Comparison of ENCODE assay signal across 1 cellular context in genomic region chr13:114128348-114128623, GRCh38.
TF ChIP-seq lines count a peak whose summit lies in the region.

No MANE protein-coding gene starts in this region.

TF ChIP-seq in H1, 55 proteins besides CTCF, POLR2A, EP300 and RAD21:
- TF ChIP-seq KDM5A (IDR thresholded peaks at IDR 0.05; ENCODE audit: low read length) = no peak
